ENCODE assay signal across 28 cellular contexts in the genomic region with DNA sequence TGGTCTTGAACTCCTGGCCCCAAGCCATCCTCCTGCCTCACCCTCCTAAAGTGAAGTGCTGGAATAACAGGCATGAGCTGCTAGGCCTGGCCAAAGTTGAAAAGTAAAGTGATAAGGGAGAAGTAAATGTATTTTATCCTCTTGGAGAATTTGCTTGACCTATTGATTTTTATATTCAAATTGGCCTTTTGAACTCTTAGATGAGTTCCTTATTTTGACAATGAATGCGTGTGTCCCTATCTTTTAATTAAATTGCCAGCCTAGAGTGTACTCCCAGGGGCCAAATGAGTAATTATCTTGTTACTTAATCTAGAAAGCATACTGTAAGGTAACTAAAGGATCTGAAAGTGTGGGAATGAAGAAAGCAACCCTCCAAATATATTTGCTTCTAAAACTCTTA.
"Had no signal": no experiment of that assay in that cellular context is flagged by ENCODE, and none has a peak within 500 bp of the region (broad histone marks: within the 10 kb centered on the region; RNA-seq: fewer than 3 reads in every experiment).

No MANE protein-coding gene starts in this region.

- H3K4me1 ChIP-seq: breast epithelium had no signal

- H3K4me2 ChIP-seq: neural progenitor cell had no signal

- H3K9ac ChIP-seq: neural progenitor cell had no signal

- H3K27me3 Mint-ChIP-seq: activated CD4-positive, alpha-beta memory T cell treated with anti-CD3 and anti-CD28 coated beads for 36 hours; activated naive CD4-positive, alpha-beta T cell treated with anti-CD3 and anti-CD28 coated beads, Interleukin-2, amount 50 U/mL, for 24 hours; activated naive CD8-positive, alpha-beta T cell treated with anti-CD3 and anti-CD28 coated beads, Interleukin-2, amount 50 U/mL, for 24 hours; activated T-helper 17 cell treated with anti-CD3 and anti-CD28 coated beads, Interleukin-2, amount 50 U/mL, for 72 hours; dendritic cell treated with granulocyte-macrophage colony-stimulating factor and Interleukin-4, amounts not matched to agents 40 ng/mL and 50 ng/mL, for 4 days had no signal

- H3K9me3 ChIP-seq: breast epithelium, right lobe of liver, stomach, thyroid gland had no signal

- H3K27ac Mint-ChIP-seq: activated CD4-positive, alpha-beta memory T cell treated with anti-CD3 and anti-CD28 coated beads for 36 hours; activated naive CD4-positive, alpha-beta T cell treated with anti-CD3 and anti-CD28 coated beads, Interleukin-2, amount 50 U/mL, for 24 hours; activated T-helper 17 cell treated with anti-CD3 and anti-CD28 coated beads, Interleukin-2, amount 50 U/mL, for 72 hours; dendritic cell treated with granulocyte-macrophage colony-stimulating factor and Interleukin-4, amounts not matched to agents 40 ng/mL and 50 ng/mL, for 4 days; endodermal cell; natural killer cell; neural progenitor cell had no signal

- H3K27ac ChIP-seq: breast epithelium, neural progenitor cell, right lobe of liver, stomach, thyroid gland, VCaP had no signal

- H3K36me3 Mint-ChIP-seq: natural killer cell had no signal

- DNase-seq: activated CD4-positive, alpha-beta memory T cell treated with anti-CD3 and anti-CD28 coated beads for 36 hours; activated CD4-positive, alpha-beta T cell treated with anti-CD3 and anti-CD28 coated beads for 48 hours; activated CD8-positive, alpha-beta memory T cell treated with anti-CD3 and anti-CD28 coated beads, Interleukin-2, amount 50 U/mL, for 4 hours; activated gamma-delta T cell treated with Interleukin-2 at 50 U/mL for 16 hours; activated naive CD8-positive, alpha-beta T cell treated with anti-CD3 and anti-CD28 coated beads, Interleukin-2, amount 50 U/mL, for 24 hours; activated T-cell treated with anti-CD3 and anti-CD28 coated beads, Interleukin-2, amount 50 U/mL, for 1 hour; amygdala; central memory CD4-positive, alpha-beta T cell; endodermal cell; foreskin fibroblast; head of caudate nucleus; hippocampal formation; immature natural killer cell; kidney; left colon; natural killer cell; occipital lobe; right lobe of liver; stimulated activated CD4-positive, alpha-beta T cell treated with anti-CD3 and anti-CD28 coated beads, Interleukin-12 subunit alpha, Interleukin-12 subunit beta, amount 100 ng/mL, for 4 hours; stimulated activated CD4-positive, alpha-beta T cell treated with anti-CD3 and anti-CD28 coated beads, Interleukin-4, amount 100 ng/mL, for 1 hour; stomach; thyroid gland had no signal

- H2AFZ ChIP-seq: neural progenitor cell had no signal

- H3K4me3 ChIP-seq: breast epithelium, neural progenitor cell, right lobe of liver, stomach, thyroid gland had no signal

- H3K9me3 Mint-ChIP-seq: activated CD4-positive, alpha-beta memory T cell treated with anti-CD3 and anti-CD28 coated beads for 36 hours; activated naive CD4-positive, alpha-beta T cell treated with anti-CD3 and anti-CD28 coated beads, Interleukin-2, amount 50 U/mL, for 24 hours; activated naive CD8-positive, alpha-beta T cell treated with anti-CD3 and anti-CD28 coated beads, Interleukin-2, amount 50 U/mL, for 24 hours; activated T-helper 17 cell treated with anti-CD3 and anti-CD28 coated beads, Interleukin-2, amount 50 U/mL, for 72 hours; dendritic cell treated with granulocyte-macrophage colony-stimulating factor and Interleukin-4, amounts not matched to agents 40 ng/mL and 50 ng/mL, for 4 days; endodermal cell; immature natural killer cell; natural killer cell had no signal

- H3K27me3 ChIP-seq: breast epithelium, neural progenitor cell, right lobe of liver, stomach, thyroid gland had no signal

- H3K4me1 Mint-ChIP-seq: neural progenitor cell had no signal

- H3K4me3 Mint-ChIP-seq: activated CD4-positive, alpha-beta memory T cell treated with anti-CD3 and anti-CD28 coated beads for 36 hours; activated naive CD4-positive, alpha-beta T cell treated with anti-CD3 and anti-CD28 coated beads, Interleukin-2, amount 50 U/mL, for 24 hours; activated naive CD8-positive, alpha-beta T cell treated with anti-CD3 and anti-CD28 coated beads, Interleukin-2, amount 50 U/mL, for 24 hours; activated T-helper 17 cell treated with anti-CD3 and anti-CD28 coated beads, Interleukin-2, amount 50 U/mL, for 72 hours; dendritic cell treated with granulocyte-macrophage colony-stimulating factor and Interleukin-4, amounts not matched to agents 40 ng/mL and 50 ng/mL, for 4 days; endodermal cell; natural killer cell; neural progenitor cell had no signal

- H3K36me3 ChIP-seq: breast epithelium, neural progenitor cell, right lobe of liver, stomach, thyroid gland had no signal
